In genomic region chr5:100518377-100518776, GRCh38 we compare ENCODE assay signal across 1 cellular context.
TF ChIP-seq lines count a peak whose summit lies in the region.

No MANE protein-coding gene starts in this region.

TF ChIP-seq in GM23338, 12 proteins besides CTCF, POLR2A, EP300 and RAD21 (continued from another document):
- TF ChIP-seq REST (IDR thresholded peaks at IDR 0.05; ENCODE audit: unreplicated experiment) (no peak), ZNF462 (CRISPR knock-in tag; IDR thresholded peaks at IDR 0.05) (no peak), POLR2AphosphoS5 (IDR thresholded peaks at IDR 0.05; ENCODE audit: low read depth) (no peak), ETS1 (IDR thresholded peaks at IDR 0.05) (no peak), STAT1 (IDR thresholded peaks at IDR 0.05; ENCODE audit: unreplicated experiment) (no peak), ZNF331 (CRISPR knock-in tag; IDR thresholded peaks at IDR 0.05; ENCODE audit: low read depth) (no peak), EZH2phosphoT487 (IDR thresholded peaks at IDR 0.05; ENCODE audit: unreplicated experiment) (no peak), CREB1 (CRISPR knock-in tag; IDR thresholded peaks at IDR 0.05; ENCODE audit: low read depth) (no peak), JUNB (IDR thresholded peaks at IDR 0.05; ENCODE audit: unreplicated experiment) (no peak), ZNF114 (CRISPR knock-in tag; IDR thresholded peaks at IDR 0.05) (no peak), EZH2 (IDR thresholded peaks at IDR 0.05; ENCODE audit: low read depth, unreplicated experiment) (no peak)
